In the genomic region with DNA sequence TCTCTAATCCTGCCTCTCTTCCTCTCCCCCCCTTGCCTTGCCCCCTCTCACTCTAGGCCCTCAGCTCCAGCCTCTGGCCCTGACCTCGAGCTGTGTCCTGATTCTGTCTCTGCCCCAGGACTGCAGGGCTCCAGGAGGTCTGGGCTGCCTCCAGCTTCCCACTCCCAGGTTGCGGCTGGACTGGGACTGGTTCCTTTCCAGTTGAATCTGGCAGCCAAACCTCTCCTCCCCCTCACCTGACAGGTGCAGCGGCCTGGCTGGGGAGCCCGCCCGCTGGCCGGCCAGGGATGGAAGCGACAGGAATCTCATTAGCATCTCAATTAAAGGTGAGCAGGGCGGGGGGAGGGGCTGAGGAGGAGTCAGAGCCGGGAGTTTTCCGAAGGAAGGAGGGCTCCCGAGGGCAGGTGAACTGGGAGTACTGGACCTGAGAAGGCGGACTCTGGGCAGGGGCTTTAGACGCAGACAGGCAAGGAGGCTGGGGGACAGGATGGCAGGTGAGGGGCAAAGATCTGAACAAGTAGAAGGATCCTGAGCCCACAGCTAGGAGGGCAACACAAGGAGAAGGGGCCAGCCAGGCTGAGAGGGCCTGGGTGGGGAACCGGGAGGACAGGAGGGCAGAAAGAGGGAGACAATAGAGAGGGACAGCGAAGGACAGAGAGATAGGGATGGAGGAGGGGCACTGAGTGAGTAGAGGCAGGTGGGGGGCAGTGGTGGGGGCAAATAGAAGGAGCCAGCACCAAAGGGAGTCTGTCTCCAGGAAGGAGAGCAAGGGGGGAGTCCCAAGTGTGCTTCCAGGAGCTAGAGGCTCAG, we compare ENCODE assay signal across 8 cellular contexts. TPM values are rescaled to one million over a fixed set of nuclear protein-coding genes. Genes with fewer than 3 reads are reported as not detected.
A peak's percentile ranks its signal among the peaks of the same experiment; 100 is the strongest.
DNase-seq lines count a peak whose midpoint lies in the region; ATAC-seq and TF ChIP-seq lines count a peak whose summit lies in the region.

Gene SCNN1A (minus strand): TSS at position 295 of the 810 bp plus-strand sequence. CDS start 780 bp downstream, outside the sequence.

- H3K27ac Mint-ChIP-seq in CD14-positive monocyte: peak within 1 kb of the TSS in 4 of 7 donors; percentile 27 to 64 (median 48)
- peak within 1 kb of the TSS; percentile 66 to 89 (median 78) for H3K27ac Mint-ChIP-seq in naive thymus-derived CD8-positive, alpha-beta T cell

- no peaks in the 10 kb centered on the region for H3K9me3 ChIP-seq in effector memory CD4-positive, alpha-beta T cell (ENCODE audit: control insufficient read depth, low read length)

- H3K36me3 Mint-ChIP-seq in CD14-positive monocyte: peaks cover 0 to 2% of the 10 kb centered on the region in 2 donors
- no peaks in the 10 kb centered on the region for H3K36me3 Mint-ChIP-seq in naive thymus-derived CD8-positive, alpha-beta T cell

- no peak within 1 kb of the TSS for H3K27ac ChIP-seq in effector memory CD4-positive, alpha-beta T cell (ENCODE audit: insufficient read depth, low read length, poor library complexity, severe bottlenecking)

- DNase-seq in CD14-positive monocyte (ENCODE audit: low spot score): no peak
- DNase-seq in NCI-H187 treated with DMSO at 0.1 percent for 48 hours (lab: John Stamatoyannopoulos, UW): peak; percentile 41
- DNase-seq in cerebellum (ENCODE audit: low spot score): peak; percentile 55
- DNase-seq in naive thymus-derived CD8-positive, alpha-beta T cell: no peak
- no peak for DNase-seq in OCI-M2 (lab: John Stamatoyannopoulos, UW; ENCODE audit: unreplicated experiment)
- no peak for DNase-seq in NOMO-1 (lab: John Stamatoyannopoulos, UW; ENCODE audit: unreplicated experiment in 2 of 2)
- no peak for DNase-seq in effector memory CD4-positive, alpha-beta T cell
- DNase-seq in cerebellar nuclear complex (lab: John Stamatoyannopoulos, UW): no peak

- H3K4me1 ChIP-seq in effector memory CD4-positive, alpha-beta T cell (ENCODE audit: control insufficient read depth, insufficient read depth, low read length, poor library complexity, severe bottlenecking): peaks cover 19% of the 10 kb centered on the region

- TF ChIP-seq CTCF in CD14-positive monocyte (IDR thresholded peaks at IDR 0.05): no peak

- no peaks in the 10 kb centered on the region for H3K27me3 ChIP-seq in effector memory CD4-positive, alpha-beta T cell (replicated peaks; ENCODE audit: control insufficient read depth, insufficient read depth, low read length, poor library complexity, severe bottlenecking)

- POLR2A ChIA-PET in naive thymus-derived CD8-positive, alpha-beta T cell (lab: Charles Lee): interaction anchor here (0.6 to 2.9 kb wide), 6 partner anchors 11 to 95 kb away, joined by 3 to 7 read pairs (median 5); partner anchors contain the start of gene VAMP1

- no peaks in the 10 kb centered on the region for H3K36me3 ChIP-seq in effector memory CD4-positive, alpha-beta T cell (ENCODE audit: control insufficient read depth, insufficient read depth, low read length)

- no peaks in the 10 kb centered on the region for H3K9me3 Mint-ChIP-seq in CD14-positive monocyte
- H3K9me3 Mint-ChIP-seq in naive thymus-derived CD8-positive, alpha-beta T cell: no peaks in the 10 kb centered on the region

- no peak for ATAC-seq in naive thymus-derived CD8-positive, alpha-beta T cell

- intact Hi-C loops in CD14-positive monocyte (cut with micrococcal nuclease): loop anchor here (5.0 kb wide), 1 partner anchor 38 kb away; no protein-coding TSS in a partner anchor

- H3K4me1 Mint-ChIP-seq in CD14-positive monocyte: peaks cover 71% of the 10 kb centered on the region
- H3K4me1 Mint-ChIP-seq in naive thymus-derived CD8-positive, alpha-beta T cell: peaks cover 26 to 60% (median 41%) of the 10 kb centered on the region in 4 donors

- no peak within 1 kb of the TSS for H3K4me3 ChIP-seq in effector memory CD4-positive, alpha-beta T cell (ENCODE audit: insufficient read depth, low read depth, low read length, poor library complexity, severe bottlenecking)

- peak within 1 kb of the TSS; percentile 25 to 81 for H3K4me3 Mint-ChIP-seq in CD14-positive monocyte
- peak within 1 kb of the TSS; percentile 63 to 88 (median 78) for H3K4me3 Mint-ChIP-seq in naive thymus-derived CD8-positive, alpha-beta T cell

- peaks cover 2 to 5% (median 2%) of the 10 kb centered on the region in 3 donors for H3K27me3 Mint-ChIP-seq in CD14-positive monocyte (ENCODE audit: low read depth in 3 of 3)
- H3K27me3 Mint-ChIP-seq in naive thymus-derived CD8-positive, alpha-beta T cell: peaks cover 0 to 3% (median 0%) of the 10 kb centered on the region in 5 donors

RNA-seq across cellular contexts. Expression of gene SCNN1A, which starts in this region (rescaled TPM):
- under 1 TPM; 0.11 to 0.63 TPM for polyA plus RNA-seq in CD14-positive monocyte
- not detected for total RNA-seq in cerebellum
- 1 to 10 TPM; 4.0 to 4.7 TPM for total RNA-seq in naive thymus-derived CD8-positive, alpha-beta T cell
- under 1 TPM; 0.06 to 0.65 (median 0.23) TPM for polyA plus RNA-seq in naive thymus-derived CD8-positive, alpha-beta T cell

Comparison
In these comparisons a context has a peak if more than half of its experiments do, and no peak if none do; other contexts are left out.
1. Peak in DNase-seq in cerebellum; RNA of the gene not detected or under 1 TPM.